Comparison of ENCODE assay signal across 23 cellular contexts in genomic region chr11:14653090-14653489, GRCh38. TPM values are rescaled to one million over a fixed set of nuclear protein-coding genes. Genes with fewer than 3 reads are reported as not detected.
A peak's percentile ranks its signal among the peaks of the same experiment; 100 is the strongest.
DNase-seq lines count a peak whose midpoint lies in the region; ATAC-seq and TF ChIP-seq lines count a peak whose summit lies in the region.
"Had no signal": no experiment of that assay in that cellular context is flagged by ENCODE, and none has a peak within 500 bp of the region (broad histone marks: within the 10 kb centered on the region; RNA-seq: fewer than 3 reads in every experiment).

No MANE protein-coding gene starts in this region.

- no peak overlapping the region for H3K9ac ChIP-seq in SK-N-MC (ENCODE audit: insufficient read length)
- H3K9ac ChIP-seq: BLaER1 treated with 17β-estradiol and CSF1 and Interleukin-3, amounts not matched to agents 10 nM and 100 nM had no signal

- H3K36me3 Mint-ChIP-seq in activated naive CD8-positive, alpha-beta T cell: peaks cover 34% of the 10 kb centered on the region
- H3K36me3 Mint-ChIP-seq in activated naive CD8-positive, alpha-beta T cell treated with anti-CD3 and anti-CD28 coated beads for 36 hours: peaks cover 82% of the 10 kb centered on the region
- peaks cover 33 to 82% (median 60%) of the 10 kb centered on the region in 3 donors for H3K36me3 Mint-ChIP-seq in naive thymus-derived CD8-positive, alpha-beta T cell
- H3K36me3 Mint-ChIP-seq in Calu3 (ENCODE audit: insufficient read depth, unreplicated experiment): no peaks in the 10 kb centered on the region

- no peak overlapping the region for H3K4me3 ChIP-seq in SK-N-MC
- H3K4me3 ChIP-seq: BLaER1 treated with 17β-estradiol and CSF1 and Interleukin-3, amounts not matched to agents 10 nM and 100 nM; GM12878; GM23338 had no signal

- intact Hi-C loops in Calu3 (cut with micrococcal nuclease; ENCODE audit: unreplicated experiment): no loop called here

- peaks cover 4% of the 10 kb centered on the region for H3K9me3 Mint-ChIP-seq in activated naive CD8-positive, alpha-beta T cell (ENCODE audit: low read depth)
- peaks cover 9% of the 10 kb centered on the region for H3K9me3 Mint-ChIP-seq in activated naive CD8-positive, alpha-beta T cell treated with anti-CD3 and anti-CD28 coated beads for 36 hours
- H3K9me3 Mint-ChIP-seq in naive thymus-derived CD8-positive, alpha-beta T cell: peaks cover 0 to 15% (median 4%) of the 10 kb centered on the region in 9 donors
- peaks cover 2% of the 10 kb centered on the region for H3K9me3 Mint-ChIP-seq in Calu3 (ENCODE audit: low read depth, unreplicated experiment)
- H3K9me3 Mint-ChIP-seq: CD4-positive, alpha-beta T cell; CD8-positive, alpha-beta memory T cell; GM23338 had no signal

- peaks cover 7% of the 10 kb centered on the region; the same call in 1 of the 2 replicates for H3K9me3 ChIP-seq in SK-N-MC (ENCODE audit: low read depth, low read length)
- H3K9me3 ChIP-seq: BE2C had no signal

- H3K27me3 Mint-ChIP-seq in activated naive CD8-positive, alpha-beta T cell: no peaks in the 10 kb centered on the region
- no peaks in the 10 kb centered on the region for H3K27me3 Mint-ChIP-seq in activated naive CD8-positive, alpha-beta T cell treated with anti-CD3 and anti-CD28 coated beads for 36 hours
- H3K27me3 Mint-ChIP-seq in naive thymus-derived CD8-positive, alpha-beta T cell: peaks cover 0 to 6% (median 0%) of the 10 kb centered on the region in 5 donors
- H3K27me3 Mint-ChIP-seq in Calu3 (ENCODE audit: unreplicated experiment): no peaks in the 10 kb centered on the region
- H3K27me3 Mint-ChIP-seq: CD4-positive, alpha-beta T cell had no signal

- CTCF ChIA-PET in Calu3 (lab: Charles Lee): no interaction called here

- no peak for ATAC-seq in naive thymus-derived CD8-positive, alpha-beta T cell
- ATAC-seq: GM12878, GM23338, HCT116 had no signal

- POLR2A ChIA-PET in naive thymus-derived CD8-positive, alpha-beta T cell (lab: Charles Lee): interaction anchor here (1.3 to 1.6 kb wide), 2 partner anchors 9 to 109 kb away, joined by 5 to 10 read pairs; partner anchors contain the start of gene PDE3B

- TF ChIP-seq CTCF in Calu3 (IDR thresholded peaks at IDR 0.05; ENCODE audit: unreplicated experiment): no peak

- peaks cover 94% of the 10 kb centered on the region for H3K4me1 Mint-ChIP-seq in activated naive CD8-positive, alpha-beta T cell (ENCODE audit: low read depth)
- peaks cover 76% of the 10 kb centered on the region for H3K4me1 Mint-ChIP-seq in activated naive CD8-positive, alpha-beta T cell treated with anti-CD3 and anti-CD28 coated beads for 36 hours
- peaks cover 32 to 86% (median 83%) of the 10 kb centered on the region in 4 donors for H3K4me1 Mint-ChIP-seq in naive thymus-derived CD8-positive, alpha-beta T cell
- H3K4me1 Mint-ChIP-seq in Calu3 (ENCODE audit: low read depth, unreplicated experiment): no peaks in the 10 kb centered on the region

- H3K36me3 ChIP-seq in SK-N-MC (ENCODE audit: insufficient read depth, low read length): peaks cover 18% of the 10 kb centered on the region
- H3K36me3 ChIP-seq: BE2C had no signal

- H3K27ac Mint-ChIP-seq in activated naive CD8-positive, alpha-beta T cell: no peak overlapping the region
- H3K27ac Mint-ChIP-seq in activated naive CD8-positive, alpha-beta T cell treated with anti-CD3 and anti-CD28 coated beads for 36 hours: no peak overlapping the region
- peak overlapping the region in 6 of 10 donors; percentile 23 to 83 (median 56) for H3K27ac Mint-ChIP-seq in naive thymus-derived CD8-positive, alpha-beta T cell
- no peak overlapping the region for H3K27ac Mint-ChIP-seq in Calu3 (ENCODE audit: unreplicated experiment)
- H3K27ac Mint-ChIP-seq: CD4-positive, alpha-beta T cell; GM23338; H9 had no signal

- DNase-seq in DMS 273 (lab: John Stamatoyannopoulos, UW; ENCODE audit: unreplicated experiment) (peak; percentile 2), DMS 273 treated with DMSO at 0.1 percent for 48 hours (lab: John Stamatoyannopoulos, UW) (no peak), SK-N-MC (ENCODE audit: low read depth, low spot score) (peak; percentile 67), Calu3 (no peak)
- no peak for DNase-seq in activated naive CD8-positive, alpha-beta T cell treated with anti-CD3 and anti-CD28 coated beads for 36 hours
- DNase-seq in naive thymus-derived CD8-positive, alpha-beta T cell: no peak
- no peak for DNase-seq in activated CD8-positive, alpha-beta memory T cell treated with anti-CD3 and anti-CD28 coated beads for 24 hours
- DNase-seq: ACHN; AML-193; BE2C; CD4-positive, alpha-beta T cell; CD8-positive, alpha-beta memory T cell; DMS79; EL; GDM1; H9 had no signal

- no TSS peak for BruUV-seq in Calu3 (replicated peaks; lab: Mats Ljungman, UMichigan)

- peak overlapping the region; percentile 8 for H3K4me3 Mint-ChIP-seq in activated naive CD8-positive, alpha-beta T cell
- no peak overlapping the region for H3K4me3 Mint-ChIP-seq in activated naive CD8-positive, alpha-beta T cell treated with anti-CD3 and anti-CD28 coated beads for 36 hours
- H3K4me3 Mint-ChIP-seq in naive thymus-derived CD8-positive, alpha-beta T cell: peak overlapping the region in 9 of 10 donors; percentile 9 to 92 (median 49)
- H3K4me3 Mint-ChIP-seq in Calu3 (ENCODE audit: low read depth, unreplicated experiment): no peak overlapping the region
- H3K4me3 Mint-ChIP-seq: CD14-positive monocyte, GM23338, H9 had no signal

- peak overlapping the region; percentile 47; the same call in 1 of the 2 replicates for H3K27ac ChIP-seq in SK-N-MC
- H3K27ac ChIP-seq: 22Rv1; BLaER1 treated with 17β-estradiol and CSF1 and Interleukin-3, amounts not matched to agents 10 nM and 100 nM had no signal

RNA-seq across cellular contexts. Expression of gene PDE3B, which starts 9.5 kb away (rescaled TPM):
- 10 to 100 TPM; 44.4 to 46.5 TPM for total RNA-seq in activated naive CD8-positive, alpha-beta T cell treated with anti-CD3 and anti-CD28 coated beads for 36 hours
- total RNA-seq in naive thymus-derived CD8-positive, alpha-beta T cell: 100 to 1,000 TPM; 228 to 240 TPM
- 100 to 1,000 TPM in 1 of 3 donors, 10 to 100 TPM in 2; 59.2 to 127 (median 74.8) TPM for polyA plus RNA-seq in naive thymus-derived CD8-positive, alpha-beta T cell
- total RNA-seq in Calu3 (2022): 4.5 and 4.6 TPM in 2 replicates

Comparison
In these comparisons a context has a peak if more than half of its experiments do, and no peak if none do; other contexts are left out.
1. DNase-seq: peak in DMS 273 (single experiment) and SK-N-MC (single experiment); none in DMS 273 treated with DMSO at 0.1 percent for 48 hours (single experiment), activated naive CD8-positive, alpha-beta T cell treated with anti-CD3 and anti-CD28 coated beads for 36 hours (single experiment), naive thymus-derived CD8-positive, alpha-beta T cell (0 of 10), activated CD8-positive, alpha-beta memory T cell treated with anti-CD3 and anti-CD28 coated beads for 24 hours (single experiment) and Calu3 (single experiment).
2. H3K4me3 Mint-ChIP-seq: peak in activated naive CD8-positive, alpha-beta T cell (single experiment) and naive thymus-derived CD8-positive, alpha-beta T cell (9 of 10); none in activated naive CD8-positive, alpha-beta T cell treated with anti-CD3 and anti-CD28 coated beads for 36 hours (single experiment) and Calu3 (single experiment).
3. H3K27ac Mint-ChIP-seq: peak in naive thymus-derived CD8-positive, alpha-beta T cell (6 of 10); none in activated naive CD8-positive, alpha-beta T cell (single experiment), activated naive CD8-positive, alpha-beta T cell treated with anti-CD3 and anti-CD28 coated beads for 36 hours (single experiment) and Calu3 (single experiment).
4. RNA of gene PDE3B, which starts 9.5 kb away (total RNA-seq): 228 to 240 TPM in naive thymus-derived CD8-positive, alpha-beta T cell; 44.4 to 46.5 TPM in activated naive CD8-positive, alpha-beta T cell treated with anti-CD3 and anti-CD28 coated beads for 36 hours and 4.5 to 4.6 TPM in Calu3; every median in the first group is over 4 times any median in the second.